8 cellular contexts compared by ENCODE assay signal in genomic region chr19:43983912-43984686, GRCh38. TPM values are rescaled to one million over a fixed set of nuclear protein-coding genes. Genes with fewer than 3 reads are reported as not detected.
A peak's percentile ranks its signal among the peaks of the same experiment; 100 is the strongest.
DNase-seq lines count a peak whose midpoint lies in the region; ATAC-seq, FAIRE-seq and TF ChIP-seq lines count a peak whose summit lies in the region.

Gene ZNF155, plus strand, starts transcription at chr19:43984188. Its CDS starts 4,356 bp downstream, at chr19:43988544.

- DNase-seq in NCI-H345 (lab: John Stamatoyannopoulos, UW) (peak; percentile 95), kidney (peak; percentile 93), KBM-7 (no peak)
- peak; percentile 72 for DNase-seq in activated CD4-positive, CD25-positive, alpha-beta regulatory T cell treated with anti-CD3 and anti-CD28 coated beads, Interleukin-2, amount 50 U/mL, for 72 hours
- DNase-seq in stimulated activated CD4-positive, alpha-beta T cell treated with anti-CD3 and anti-CD28 coated beads, Interleukin-12 subunit alpha, Interleukin-12 subunit beta, amount 100 ng/mL, for 4 hours: peak; percentile 59

- intact Hi-C loops in kidney (cut with DNase I): no loop called here

- peaks cover 3 to 10% of the 10 kb centered on the region in 2 donors for H3K36me3 ChIP-seq in kidney (ENCODE audit: control insufficient read depth in 1 of 2, insufficient read depth in 2 of 2, low read length in 2 of 2)

- FAIRE-seq in kidney (lab: Jason Lieb, UNC): peak; percentile 90

- in situ Hi-C loops in KBM-7 (cut with MboI; ENCODE audit: low pct_unique_long_range_greater_than_20kb, low sequenced_read_pairs): no loop called here

- H3K4me3 ChIP-seq in kidney (ENCODE audit: low read length in 2 of 2): peak within 1 kb of the TSS; percentile 89 to 90

- H3K27ac ChIP-seq in cingulate gyrus (ENCODE audit: low read depth, low read length): peak within 1 kb of the TSS; percentile 61
- peak within 1 kb of the TSS in 1 of 2 donors; percentile 79 for H3K27ac ChIP-seq in kidney (ENCODE audit: low read depth in 2 of 2, low read length in 2 of 2)

- peak; percentile 40 for TF ChIP-seq POLR2A in GM18505 (IDR thresholded peaks at IDR 0.05; ENCODE audit: borderline replicate concordance, extremely low read depth, insufficient read depth, insufficient read length)

- no peaks in the 10 kb centered on the region for H3K4me1 ChIP-seq in kidney (ENCODE audit: control insufficient read depth in 1 of 2, insufficient read depth in 1 of 2, low read depth in 1 of 2, low read length in 2 of 2)

- peak within 1 kb of the TSS; percentile 21 to 70 for H3K9ac ChIP-seq in kidney (ENCODE audit: low read length in 2 of 2)

- H3K9me3 ChIP-seq in kidney (ENCODE audit: control insufficient read depth in 1 of 2, low read length in 2 of 2): peaks cover 6 to 30% of the 10 kb centered on the region in 2 donors

- TF ChIP-seq CTCF in kidney (IDR thresholded peaks at IDR 0.05; ENCODE audit: borderline replicate concordance, extremely low read depth, insufficient read depth): no peak

- peak; percentile 83 for ATAC-seq in GM18505 (IDR thresholded peaks at IDR 0.05; ENCODE audit: unreplicated experiment)
- ATAC-seq in HG03095 (IDR thresholded peaks at IDR 0.05; ENCODE audit: unreplicated experiment): peak; percentile 79

RNA-seq across cellular contexts. Expression of gene ZNF155, which starts in this region (rescaled TPM):
- total RNA-seq in kidney: 11.2 TPM
- polyA plus RNA-seq in kidney (ENCODE audit: insufficient read depth, low read depth, low replicate concordance): 5.0 TPM
